In the genomic region with DNA sequence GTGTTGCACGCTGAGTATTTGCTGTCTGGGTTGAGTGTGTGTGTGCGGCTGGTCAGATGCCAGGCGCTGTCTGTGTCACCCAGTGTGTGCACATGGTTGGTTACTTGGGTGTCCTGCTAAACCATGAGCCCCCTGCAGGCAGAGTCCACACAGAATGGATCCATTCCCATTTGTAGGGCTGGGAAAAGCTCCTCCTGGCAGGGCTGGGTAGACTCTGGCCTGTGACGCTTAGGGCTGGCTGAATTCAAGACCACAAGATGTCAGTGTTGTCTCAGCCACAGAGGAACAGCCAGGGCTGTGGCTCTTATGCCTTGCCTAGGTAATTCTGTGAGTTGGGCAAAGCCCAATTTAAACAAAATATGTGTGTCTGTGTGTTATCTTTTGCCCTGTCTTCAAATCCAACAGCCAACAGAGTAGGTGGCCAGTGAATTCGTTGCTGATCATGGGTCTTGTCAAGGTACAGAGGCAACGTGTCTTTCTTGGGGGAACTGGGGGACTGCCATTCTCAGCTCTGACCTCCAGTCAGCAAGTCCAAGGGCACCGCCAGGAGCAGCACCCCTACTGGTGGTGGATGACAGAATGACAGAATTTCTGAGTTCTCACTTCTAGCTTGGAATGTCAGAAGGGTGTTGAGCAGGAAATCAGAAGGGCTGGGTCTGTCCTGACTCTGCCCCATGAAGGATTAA, we compare ENCODE assay signal across 8 cellular contexts.
DNase-seq lines count a peak whose midpoint lies in the region; ATAC-seq and TF ChIP-seq lines count a peak whose summit lies in the region.

No MANE protein-coding gene starts in this region.

- H3K4me3 ChIP-seq in Jurkat, Clone E6-1 (ENCODE audit: low read length): no peak overlapping the region

- intact Hi-C loops in left ventricle myocardium superior (cut with micrococcal nuclease): no loop called here

- CTCF ChIA-PET in RWPE1 (lab: Yijun Ruan, JAX): interaction anchor here (0.5 to 1.3 kb wide), 11 partner anchors 9 to 962 kb away, joined by 3 to 8 read pairs (median 4); no protein-coding TSS in a partner anchor

- peak; percentile 65 for ATAC-seq in GM19043 (IDR thresholded peaks at IDR 0.05; ENCODE audit: low read depth, unreplicated experiment)
- peak; percentile 94 for ATAC-seq in left ventricle myocardium superior
- ATAC-seq in stimulated activated naive CD8-positive, alpha-beta T cell treated with anti-CD3 and anti-CD28 coated beads, Interleukin-15, Interleukin-2, amounts not matched to agents 100 U/mL and 50 U/mL, for 24 hours: peak; percentile 36

- peak; percentile 0 to 1 for DNase-seq in AML-193 (lab: John Stamatoyannopoulos, UW)
- DNase-seq in Jurkat, Clone E6-1 (ENCODE audit: low read depth, low spot score): peak; percentile 27
- peak; percentile 49 for DNase-seq in RWPE1 (ENCODE audit: low spot score)
- DNase-seq in left ventricle myocardium superior: no peak
- DNase-seq in stimulated activated naive CD8-positive, alpha-beta T cell treated with anti-CD3 and anti-CD28 coated beads, Interleukin-15, Interleukin-2, amounts not matched to agents 100 U/mL and 50 U/mL, for 24 hours: no peak
- DNase-seq in GOT3 (lab: John Stamatoyannopoulos, UW): no peak
- no peak for DNase-seq in HCEC 1CT

- 0 out of 2 replicates have a peak, but pooled peaks have one; percentile 8 for TF ChIP-seq CTCF in RWPE1 (conservative IDR thresholded peaks at IDR 0.05; ENCODE audit: low read depth)

- POLR2A ChIA-PET in RWPE1 (lab: Yijun Ruan, JAX; ENCODE audit: low non-redundant PET): no interaction called here

- H3K27ac ChIP-seq in RWPE1: no peak overlapping the region

Comparison
In these comparisons a context has a peak if more than half of its experiments do, and no peak if none do; other contexts are left out.
1. DNase-seq: peak in AML-193 (2 of 2), Jurkat, Clone E6-1 (single experiment) and RWPE1 (single experiment); none in left ventricle myocardium superior (single experiment), stimulated activated naive CD8-positive, alpha-beta T cell treated with anti-CD3 and anti-CD28 coated beads, Interleukin-15, Interleukin-2, amounts not matched to agents 100 U/mL and 50 U/mL, for 24 hours (single experiment), GOT3 (single experiment) and HCEC 1CT (single experiment).
2. ATAC-seq: peak in every context shown above with its lines; median percentile 94 in left ventricle myocardium superior; 65 in GM19043; 36 in stimulated activated naive CD8-positive, alpha-beta T cell treated with anti-CD3 and anti-CD28 coated beads, Interleukin-15, Interleukin-2, amounts not matched to agents 100 U/mL and 50 U/mL, for 24 hours.